ENCODE assay signal across 8 cellular contexts in genomic region chr3:156676467-156677119, GRCh38. TPM values are rescaled to one million over a fixed set of nuclear protein-coding genes. Genes with fewer than 3 reads are reported as not detected.
DNase-seq lines count a peak whose midpoint lies in the region; ATAC-seq, FAIRE-seq and TF ChIP-seq lines count a peak whose summit lies in the region.

No MANE protein-coding gene starts in this region.

- POLR2A ChIA-PET in A549 (lab: Yijun Ruan, JAX) = interaction anchor here (1.4 to 4.0 kb wide), 5 partner anchors 9 to 412 kb away, joined by 4 to 39 read pairs (median 12); no protein-coding TSS in a partner anchor

- in situ Hi-C loops in HAP-1 (cut with MboI; ENCODE audit: low sequenced_read_pairs) = loop anchor here (5.0 kb wide), 1 partner anchor 406 kb away; no protein-coding TSS in a partner anchor

- no peaks in the 10 kb centered on the region for H3K9me3 Mint-ChIP-seq in activated naive CD8-positive, alpha-beta T cell (ENCODE audit: low read depth)

- H3K4me3 ChIP-seq in A549 (peak overlapping the region; percentile 90), HAP-1 (peak overlapping the region; percentile 76), liver (ENCODE audit: low read depth in 1 of 3, low read length in 3 of 3) (peak overlapping the region; percentile 86 to 96 (median 89))

- H3K4me1 Mint-ChIP-seq in activated naive CD8-positive, alpha-beta T cell (ENCODE audit: low read depth) = peaks cover 56% of the 10 kb centered on the region

- TF ChIP-seq POLR2A in A549 (IDR thresholded peaks at IDR 0.05; ENCODE audit: low read length) = no peak

- H3K36me3 Mint-ChIP-seq in activated naive CD8-positive, alpha-beta T cell = peaks cover 26% of the 10 kb centered on the region

- TF ChIP-seq EP300 in A549 (IDR thresholded peaks at IDR 0.05) = no peak

- CTCF ChIA-PET in A549 (lab: Yijun Ruan, JAX) = interaction anchor here (0.8 to 10.9 kb wide), 10 partner anchors 10 to 457 kb away, joined by 3 to 100 read pairs (median 5); no protein-coding TSS in a partner anchor

- ATAC-seq in A549 (no peak), GM21619 (IDR thresholded peaks at IDR 0.05; ENCODE audit: unreplicated experiment) (no peak), HG03521 (IDR thresholded peaks at IDR 0.05; ENCODE audit: unreplicated experiment) (no peak)

- no peaks in the 10 kb centered on the region for H3K27me3 Mint-ChIP-seq in activated naive CD8-positive, alpha-beta T cell

- H3K4me1 ChIP-seq in A549 = peaks cover 50% of the 10 kb centered on the region
- H3K4me1 ChIP-seq in HAP-1 = peaks cover 42% of the 10 kb centered on the region
- H3K4me1 ChIP-seq in liver (ENCODE audit: control insufficient read depth in 4 of 4, insufficient read depth in 4 of 4, low read length in 3 of 4) = peaks cover 4 to 38% (median 18%) of the 10 kb centered on the region in 4 donors

- H3K36me3 ChIP-seq in HAP-1 (replicated peaks) = peaks cover 10% of the 10 kb centered on the region
- H3K36me3 ChIP-seq in liver (ENCODE audit: control insufficient read depth in 4 of 4, insufficient read depth in 3 of 4, low read depth in 1 of 4, low read length in 3 of 4) = peaks cover 0 to 23% (median 7%) of the 10 kb centered on the region in 4 donors

- H3K27ac ChIP-seq in A549 = peak overlapping the region; percentile 88 to 92; a peak in 4 of 6 replicates
- H3K27ac ChIP-seq in liver (ENCODE audit: low read depth in 1 of 2, low read length in 2 of 2) = no peak overlapping the region

- H3K27ac Mint-ChIP-seq in activated naive CD8-positive, alpha-beta T cell = peak overlapping the region; percentile 89

- FAIRE-seq in A549 (lab: Jason Lieb, UNC) = no peak

- WGBS in A549 (ENCODE audit: missing lambda C conversion rate) = 21% methylated on average over 4 of the region's 4 CpGs
- 81% methylated on average over 4 of the region's 4 CpGs for WGBS in liver

- peak overlapping the region; percentile 91 for H3K4me2 ChIP-seq in A549

- DNase-seq in A549 (ENCODE audit: low read depth in 1 of 2, low spot score in 1 of 2) = peak; percentile 15 to 52
- DNase-seq in HAP-1 (ENCODE audit: low spot score in 2 of 2) = peak in 1 of 2 experiments; percentile 22
- DNase-seq in stimulated activated CD4-positive, alpha-beta T cell treated with anti-CD3 and anti-CD28 coated beads, Interleukin-4, amount 100 ng/mL, for 1 hour = no peak
- DNase-seq in activated CD4-positive, CD25-positive, alpha-beta regulatory T cell treated with anti-CD3 and anti-CD28 coated beads, Interleukin-2, amount 50 U/mL, for 72 hours = no peak

- TF ChIP-seq RAD21 in A549 (conservative IDR thresholded peaks at IDR 0.05 in 1 of 2, IDR thresholded peaks at IDR 0.05 in 1 of 2) = no peak
- no peak for TF ChIP-seq RAD21 in liver (IDR thresholded peaks at IDR 0.05)

- H3K27me3 ChIP-seq in HAP-1 (ENCODE audit: low read depth) = no peaks in the 10 kb centered on the region
- no peaks in the 10 kb centered on the region for H3K27me3 ChIP-seq in liver (ENCODE audit: control insufficient read depth in 4 of 4, insufficient read depth in 4 of 4, low read length in 3 of 4)

- TF ChIP-seq CTCF in A549 (IDR thresholded peaks at IDR 0.05) = no peak
- no peak for TF ChIP-seq CTCF in liver (IDR thresholded peaks at IDR 0.05; ENCODE audit: low read depth, low read length, missing input control)

- peak overlapping the region in 1 of 2 donors; percentile 85 for H3K9ac ChIP-seq in liver (ENCODE audit: low read depth in 1 of 2, low read length in 2 of 2)

- no peaks in the 10 kb centered on the region for H3K9me3 ChIP-seq in A549
- no peaks in the 10 kb centered on the region for H3K9me3 ChIP-seq in HAP-1
- no peaks in the 10 kb centered on the region for H3K9me3 ChIP-seq in liver (ENCODE audit: control insufficient read depth in 4 of 4, low read length in 3 of 4)

- H3K4me3 Mint-ChIP-seq in activated naive CD8-positive, alpha-beta T cell = peak overlapping the region; percentile 97

TF ChIP-seq in A549, 52 proteins besides CTCF, POLR2A, EP300 and RAD21:
- TF ChIP-seq FOSB (CRISPR knock-in tag; IDR thresholded peaks at IDR 0.05) (no peak), CEBPB (IDR thresholded peaks at IDR 0.05) (0 out of 4 replicates have a peak, but pooled peaks of 1 of the 2 experiments have one; percentile 8)
TF ChIP-seq in A549: peak in this region for 1.

TF ChIP-seq in liver, 16 proteins besides CTCF, POLR2A, EP300 and RAD21:
- TF ChIP-seq TAF1 (conservative IDR thresholded peaks at IDR 0.05) (no peak), RXRA (IDR thresholded peaks at IDR 0.05) (no peak), EGR1 (IDR thresholded peaks at IDR 0.05; ENCODE audit: low read depth in 2 of 2) (no peak), MAX (IDR thresholded peaks at IDR 0.05) (no peak), ZBTB33 (IDR thresholded peaks at IDR 0.05) (no peak), HNF4A (conservative IDR thresholded peaks at IDR 0.05) (no peak), GABPA (IDR thresholded peaks at IDR 0.05 in 1 of 2, conservative IDR thresholded peaks at IDR 0.05 in 1 of 2) (no peak), FOXA1 (IDR thresholded peaks at IDR 0.05) (no peak), JUND (IDR thresholded peaks at IDR 0.05) (no peak), HNF4G (IDR thresholded peaks at IDR 0.05) (no peak), NR2F2 (IDR thresholded peaks at IDR 0.05) (no peak), FOXA2 (IDR thresholded peaks at IDR 0.05) (no peak)
- TF ChIP-seq, protein P1, sequence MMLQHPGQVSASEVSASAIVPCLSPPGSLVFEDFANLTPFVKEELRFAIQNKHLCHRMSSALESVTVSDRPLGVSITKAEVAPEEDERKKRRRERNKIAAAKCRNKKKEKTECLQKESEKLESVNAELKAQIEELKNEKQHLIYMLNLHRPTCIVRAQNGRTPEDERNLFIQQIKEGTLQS (IDR thresholded peaks at IDR 0.05) = no peak

RNA-seq across cellular contexts. Expression of gene TIPARP, which starts 2.2 kb away (rescaled TPM):
- polyA plus RNA-seq in A549 (2011; rRNA removed) = 16.5 and 16.7 TPM in 2 replicates
- polyA plus RNA-seq in A549 (2012; cell fraction: cytosol; rRNA removed) = 8.3 and 10.4 TPM in 2 replicates
- polyA plus RNA-seq in A549 (2012; cell fraction: nucleus; rRNA removed) = 6.4 and 9.5 TPM in 2 replicates
- 11.8 to 13.8 TPM (median 13.3 TPM) in 3 replicates for polyA plus RNA-seq in A549 (2017; fragmentation: RNase III; extraction: RNeasy Plus Mini Kit Qiagen cat#74134 plus additional on column Dnase treatment)
- polyA minus RNA-seq in A549 (2011; rRNA and poly(A)+ RNA removed) = 32.6 and 35.8 TPM in 2 replicates
- total RNA-seq in liver = 10 to 100 TPM; 12.4 to 13.6 TPM
- 1 to 10 TPM; 4.4 to 5.3 TPM for polyA plus RNA-seq in liver

Comparison
In these comparisons a context has a peak if more than half of its experiments do, and no peak if none do; other contexts are left out.
1. DNase-seq: peak in A549 (2 of 2); none in stimulated activated CD4-positive, alpha-beta T cell treated with anti-CD3 and anti-CD28 coated beads, Interleukin-4, amount 100 ng/mL, for 1 hour (single experiment) and activated CD4-positive, CD25-positive, alpha-beta regulatory T cell treated with anti-CD3 and anti-CD28 coated beads, Interleukin-2, amount 50 U/mL, for 72 hours (single experiment).
2. H3K27ac ChIP-seq: peak in A549 (2 of 2); none in liver (0 of 2).
3. Peak in every context shown above with its lines, with median percentiles within 50 percentile points of each other: H3K4me3 ChIP-seq.